Comparison of ENCODE assay signal across 8 cellular contexts in the genomic region with DNA sequence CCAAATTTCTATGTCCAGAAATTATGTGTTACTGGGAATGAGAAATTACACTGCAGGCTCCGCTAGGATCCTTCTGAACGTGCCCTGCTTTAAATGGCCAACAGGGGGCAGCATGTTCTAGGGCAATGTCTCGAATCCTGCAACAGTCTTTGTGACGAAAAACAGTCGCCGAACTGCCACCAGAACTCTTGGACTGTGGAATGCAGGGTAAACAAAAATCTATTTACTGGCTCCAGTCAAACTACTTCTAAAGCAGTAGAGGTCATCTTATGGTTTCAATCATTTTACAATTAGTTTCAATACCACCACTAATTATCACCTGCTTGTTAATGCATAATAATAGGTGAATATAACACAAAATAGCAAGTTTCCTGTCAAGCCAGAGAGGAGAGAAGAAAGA. TPM values are rescaled to one million over a fixed set of nuclear protein-coding genes. Genes with fewer than 3 reads are reported as not detected.
DNase-seq lines count a peak whose midpoint lies in the region; ATAC-seq, FAIRE-seq and TF ChIP-seq lines count a peak whose summit lies in the region.

No MANE protein-coding gene starts in this region.

- H3K9me3 Mint-ChIP-seq in activated CD8-positive, alpha-beta memory T cell treated with anti-CD3 and anti-CD28 coated beads, Interleukin-2, amount 10 ng/mL, durations not matched to agents 7 days and 5 days (ENCODE audit: low read depth): no peaks in the 10 kb centered on the region

- TF ChIP-seq CTCF in C4-2B (conservative IDR thresholded peaks at IDR 0.05): peak; percentile 91

- peak; percentile 87 for FAIRE-seq in endometrium (lab: Jason Lieb, UNC)

- peak; percentile 16 for DNase-seq in HS-5 (ENCODE audit: low read depth)
- DNase-seq in NOMO-1 (lab: John Stamatoyannopoulos, UW; ENCODE audit: unreplicated experiment in 2 of 2): peak; percentile 67 to 78
- DNase-seq in activated CD8-positive, alpha-beta memory T cell treated with anti-CD3 and anti-CD28 coated beads, Interleukin-2, amount 10 ng/mL, durations not matched to agents 7 days and 5 days: peak; percentile 86
- DNase-seq in midbrain (lab: John Stamatoyannopoulos, UW): peak; percentile 90
- peak; percentile 51 to 68 for DNase-seq in stimulated activated CD8-positive, alpha-beta memory T cell treated with anti-CD3 and anti-CD28 coated beads, Interleukin-2, amount 100 ng/mL, for 1 hour (ENCODE audit: low read depth in 2 of 2)

- peak; percentile 85 for ATAC-seq in GM19452 (IDR thresholded peaks at IDR 0.05; ENCODE audit: unreplicated experiment)
- ATAC-seq in activated CD8-positive, alpha-beta memory T cell treated with anti-CD3 and anti-CD28 coated beads, Interleukin-2, amount 10 ng/mL, durations not matched to agents 7 days and 5 days: peak; percentile 78

- peak overlapping the region; percentile 29 for H3K27ac Mint-ChIP-seq in activated CD8-positive, alpha-beta memory T cell treated with anti-CD3 and anti-CD28 coated beads, Interleukin-2, amount 10 ng/mL, durations not matched to agents 7 days and 5 days

- CTCF ChIA-PET in activated CD8-positive, alpha-beta memory T cell treated with anti-CD3 and anti-CD28 coated beads, Interleukin-2, amount 10 ng/mL, durations not matched to agents 7 days and 5 days (lab: Charles Lee): interaction anchor here (0.7 to 6.0 kb wide), 13 partner anchors 9 to 367 kb away, joined by 3 to 37 read pairs (median 4); a partner anchor contains a TSS

- peak overlapping the region; percentile 52 for H3K4me3 Mint-ChIP-seq in activated CD8-positive, alpha-beta memory T cell treated with anti-CD3 and anti-CD28 coated beads, Interleukin-2, amount 10 ng/mL, durations not matched to agents 7 days and 5 days

- peaks cover 3% of the 10 kb centered on the region for H3K4me1 Mint-ChIP-seq in activated CD8-positive, alpha-beta memory T cell treated with anti-CD3 and anti-CD28 coated beads, Interleukin-2, amount 10 ng/mL, durations not matched to agents 7 days and 5 days

- H3K27ac ChIP-seq in C4-2B: no peak overlapping the region

- no peaks in the 10 kb centered on the region for H3K36me3 Mint-ChIP-seq in activated CD8-positive, alpha-beta memory T cell treated with anti-CD3 and anti-CD28 coated beads, Interleukin-2, amount 10 ng/mL, durations not matched to agents 7 days and 5 days

- H3K27me3 Mint-ChIP-seq in activated CD8-positive, alpha-beta memory T cell treated with anti-CD3 and anti-CD28 coated beads, Interleukin-2, amount 10 ng/mL, durations not matched to agents 7 days and 5 days: peaks cover 2% of the 10 kb centered on the region

RNA-seq across cellular contexts. Expression of a gene that starts 9.8 kb away (rescaled TPM):
- total RNA-seq in activated CD8-positive, alpha-beta memory T cell treated with anti-CD3 and anti-CD28 coated beads, Interleukin-2, amount 10 ng/mL, durations not matched to agents 7 days and 5 days: 10 to 100 TPM; 10.8 to 13.1 TPM

RNA-seq across cellular contexts. Expression of a gene that starts 59.0 kb away (rescaled TPM):
- total RNA-seq in activated CD8-positive, alpha-beta memory T cell treated with anti-CD3 and anti-CD28 coated beads, Interleukin-2, amount 10 ng/mL, durations not matched to agents 7 days and 5 days: 10 to 100 TPM; 12.9 to 18.1 TPM

Comparison
In these comparisons a context has a peak if more than half of its experiments do, and no peak if none do; other contexts are left out.
1. DNase-seq: peak in every context shown above with its lines; median percentile 90 in midbrain; 86 in activated CD8-positive, alpha-beta memory T cell treated with anti-CD3 and anti-CD28 coated beads, Interleukin-2, amount 10 ng/mL, durations not matched to agents 7 days and 5 days; 72 in NOMO-1; 60 in stimulated activated CD8-positive, alpha-beta memory T cell treated with anti-CD3 and anti-CD28 coated beads, Interleukin-2, amount 100 ng/mL, for 1 hour; 16 in HS-5.